7 cellular contexts compared by ENCODE assay signal in genomic region chr17:33442320-33442719, GRCh38.
"Had no signal": no experiment of that assay in that cellular context is flagged by ENCODE, and none has a peak within 500 bp of the region (broad histone marks: within the 10 kb centered on the region; RNA-seq: fewer than 3 reads in every experiment).

No MANE protein-coding gene starts in this region.

- DNase-seq: GM23248, GOT3, H7, KG1 had no signal

- H3K9me3 ChIP-seq: HAP-1 had no signal

- H3K36me3 ChIP-seq: HAP-1 had no signal

- H3K4me1 ChIP-seq: HAP-1 had no signal

- ATAC-seq: HCT116 had no signal

- H2AFZ ChIP-seq: GM23248 had no signal

- FAIRE-seq: HTR-8/SVneo had no signal

- H3K27ac ChIP-seq: GM23248 had no signal

- H3K4me3 ChIP-seq: GM23248, HAP-1 had no signal

- H3K9ac ChIP-seq: GM23248 had no signal
